ENCODE assay signal across 1 cellular context in genomic region chr10:16776896-16777295, GRCh38.
TF ChIP-seq lines count a peak whose summit lies in the region.

No MANE protein-coding gene starts in this region.

TF ChIP-seq in SK-N-SH, 30 proteins besides CTCF, POLR2A, EP300 and RAD21 (continued from another document):
- TF ChIP-seq PBX3 (IDR thresholded peaks at IDR 0.05) (no peak), CHD2 (IDR thresholded peaks at IDR 0.05; ENCODE audit: low read length, partially characterized antibody) (no peak), FOXJ3 (CRISPR knock-in tag; IDR thresholded peaks at IDR 0.05) (no peak), FOSL2 (IDR thresholded peaks at IDR 0.05; ENCODE audit: borderline replicate concordance, low read depth) (no peak), MAX (IDR thresholded peaks at IDR 0.05; ENCODE audit: low read depth) (no peak), GABPA (IDR thresholded peaks at IDR 0.05; ENCODE audit: low read depth) (no peak), TAF1 (IDR thresholded peaks at IDR 0.05; ENCODE audit: borderline replicate concordance, low read depth, low read length) (no peak), ZBTB33 (IDR thresholded peaks at IDR 0.05; ENCODE audit: borderline replicate concordance, low read depth) (no peak), SIN3A (IDR thresholded peaks at IDR 0.05; ENCODE audit: borderline replicate concordance, low read depth, low read length) (no peak), GATA2 (CRISPR knock-in tag; IDR thresholded peaks at IDR 0.05) (no peak), NRF1 (IDR thresholded peaks at IDR 0.05; ENCODE audit: low read depth, low read length) (no peak), FOXM1 (IDR thresholded peaks at IDR 0.05; ENCODE audit: low read depth) (no peak), YY1 (IDR thresholded peaks at IDR 0.05; ENCODE audit: low read depth) (no peak)
